ENCODE assay signal across 21 cellular contexts in the genomic region with DNA sequence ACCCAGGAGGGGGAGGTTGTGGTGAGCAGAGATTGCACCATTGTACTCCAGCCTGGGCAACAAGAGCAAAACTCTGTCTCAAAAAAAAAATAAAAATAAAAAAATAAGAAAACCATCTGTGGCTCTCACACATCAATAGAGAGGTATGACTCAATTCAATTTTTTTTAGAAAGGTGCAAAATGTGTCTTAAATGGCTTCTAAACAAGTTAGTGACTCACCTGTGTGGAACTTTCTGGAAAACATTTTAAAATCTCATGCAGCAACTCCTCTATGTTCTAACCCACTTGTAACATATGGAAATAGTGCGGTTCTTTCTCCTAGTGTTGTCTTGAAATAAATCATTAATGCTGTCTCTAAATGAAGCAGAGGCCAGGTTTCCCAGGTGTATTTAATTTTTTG. TPM values are rescaled to one million over a fixed set of nuclear protein-coding genes. Genes with fewer than 3 reads are reported as not detected.
DNase-seq lines count a peak whose midpoint lies in the region; ATAC-seq, FAIRE-seq and TF ChIP-seq lines count a peak whose summit lies in the region.
"Had no signal": no experiment of that assay in that cellular context is flagged by ENCODE, and none has a peak within 500 bp of the region (broad histone marks: within the 10 kb centered on the region; RNA-seq: fewer than 3 reads in every experiment).

No MANE protein-coding gene starts in this region.

- no peaks in the 10 kb centered on the region for H3K27me3 ChIP-seq in mammary epithelial cell (ENCODE audit: insufficient read depth, low read length)
- H3K27me3 ChIP-seq in endothelial cell of umbilical vein (ENCODE audit: control insufficient read depth in 2 of 2, insufficient read depth in 2 of 2, low read length in 2 of 2), result no peaks in the 10 kb centered on the region
- no peaks in the 10 kb centered on the region for H3K27me3 ChIP-seq in right cardiac atrium (ENCODE audit: control insufficient read depth, insufficient read depth)
- H3K27me3 ChIP-seq: BLaER1 had no signal

- H3K4me1 Mint-ChIP-seq in activated T-cell treated with anti-CD3 and anti-CD28 coated beads, Interleukin-2, amount 50 U/mL, for 72 hours (ENCODE audit: low read depth), result no peaks in the 10 kb centered on the region
- H3K4me1 Mint-ChIP-seq in activated T-cell treated with anti-CD3 and anti-CD28 coated beads, Interleukin-2, amount 50 U/mL, for 4 hours (ENCODE audit: low read depth), result no peaks in the 10 kb centered on the region
- H3K4me1 Mint-ChIP-seq: CD4-positive, CD25-positive, alpha-beta regulatory T cell; IgD-negative memory B cell had no signal

- no peak overlapping the region for H3K4me3 Mint-ChIP-seq in activated T-cell treated with anti-CD3 and anti-CD28 coated beads, Interleukin-2, amount 50 U/mL, for 72 hours
- no peak overlapping the region for H3K4me3 Mint-ChIP-seq in activated T-cell treated with anti-CD3 and anti-CD28 coated beads, Interleukin-2, amount 50 U/mL, for 4 hours
- H3K4me3 Mint-ChIP-seq: CD4-positive, CD25-positive, alpha-beta regulatory T cell; H9; IgD-negative memory B cell had no signal

- in situ Hi-C loops in mammary epithelial cell (cut with MboI; ENCODE audit: low sequenced_read_pairs in 2 of 2), result no loop called here

- H3K36me3 ChIP-seq in mammary epithelial cell (ENCODE audit: insufficient read depth, low read length) (no peaks in the 10 kb centered on the region), endothelial cell of umbilical vein (ENCODE audit: control insufficient read depth in 2 of 2, extremely low read depth in 1 of 2, insufficient read depth in 2 of 2, low read length in 2 of 2) (no peaks in the 10 kb centered on the region)
- H3K36me3 ChIP-seq: BLaER1 had no signal

- H3K4me3 ChIP-seq in mammary epithelial cell (replicated peaks in 1 of 3; ENCODE audit: insufficient read depth in 1 of 3, low read depth in 2 of 3, low read length in 3 of 3), result no peak overlapping the region
- no peak overlapping the region for H3K4me3 ChIP-seq in endothelial cell of umbilical vein (replicated peaks in 1 of 3; ENCODE audit: insufficient read depth in 1 of 3, low read depth in 1 of 3, low read length in 3 of 3)
- no peak overlapping the region for H3K4me3 ChIP-seq in right cardiac atrium (ENCODE audit: low read length)
- H3K4me3 ChIP-seq: BLaER1, GM12878 had no signal

- H2AFZ ChIP-seq in mammary epithelial cell (ENCODE audit: low read depth, low read length) (no peak overlapping the region), endothelial cell of umbilical vein (ENCODE audit: low read depth, low read length) (no peak overlapping the region)

- POLR2A ChIA-PET in endothelial cell of umbilical vein (lab: Charles Lee), result interaction anchor here (0.7 kb wide), 1 partner anchor 736 kb away, joined by 3 read pairs; no protein-coding TSS in a partner anchor

- CTCF ChIA-PET in mammary epithelial cell (lab: Charles Lee; ENCODE audit: low non-redundant PET) (no interaction called here), endothelial cell of umbilical vein (lab: Charles Lee) (interaction anchor here (1.4 kb wide), 1 partner anchor 10 kb away, joined by 3 read pairs; a partner anchor contains a TSS)

- H3K27ac Mint-ChIP-seq in activated T-cell treated with anti-CD3 and anti-CD28 coated beads, Interleukin-2, amount 50 U/mL, for 72 hours, result no peak overlapping the region
- H3K27ac Mint-ChIP-seq: CD4-positive, CD25-positive, alpha-beta regulatory T cell; H9; IgD-negative memory B cell had no signal

- no peaks in the 10 kb centered on the region for H4K20me1 ChIP-seq in mammary epithelial cell (ENCODE audit: insufficient read depth, low read length)
- H4K20me1 ChIP-seq in endothelial cell of umbilical vein (replicated peaks; ENCODE audit: control insufficient read depth, extremely low read depth, insufficient read depth, low read length), result no peaks in the 10 kb centered on the region
- H4K20me1 ChIP-seq: BLaER1 had no signal

- dilution Hi-C loops in mammary epithelial cell (cut with HindIII; ENCODE audit: low sequenced_read_pairs), result no loop called here
- dilution Hi-C loops in endothelial cell of umbilical vein (cut with MboI; ENCODE audit: extremely low pct_ligation_motif_present, low sequenced_read_pairs), result no loop called here

- TF ChIP-seq POLR2A in endothelial cell of umbilical vein (IDR thresholded peaks at IDR 0.05; ENCODE audit: low read depth, low read length), result no peak

- FAIRE-seq in endothelial cell of umbilical vein (lab: Jason Lieb, UNC), result peak; percentile 12
- FAIRE-seq: GM12878, GM18507 had no signal

- H3K27me3 Mint-ChIP-seq in activated T-cell treated with anti-CD3 and anti-CD28 coated beads, Interleukin-2, amount 50 U/mL, for 72 hours (ENCODE audit: low read depth), result peaks cover 27% of the 10 kb centered on the region
- peaks cover 5% of the 10 kb centered on the region for H3K27me3 Mint-ChIP-seq in activated T-cell treated with anti-CD3 and anti-CD28 coated beads, Interleukin-2, amount 50 U/mL, for 4 hours (ENCODE audit: low read depth)

- intact Hi-C loops in mammary epithelial cell (cut with micrococcal nuclease), result no loop called here
- intact Hi-C loops in endothelial cell of umbilical vein (cut with micrococcal nuclease), result loop anchor here (1.0 to 5.0 kb wide), 4 partner anchors 10 to 228 kb away; a partner anchor contains a TSS
- intact Hi-C loops in right cardiac atrium (cut with DNase I), result no loop called here

- H3K36me3 Mint-ChIP-seq in activated T-cell treated with anti-CD3 and anti-CD28 coated beads, Interleukin-2, amount 50 U/mL, for 72 hours (ENCODE audit: insufficient read depth in 2 of 2), result no peaks in the 10 kb centered on the region
- H3K36me3 Mint-ChIP-seq in activated T-cell treated with anti-CD3 and anti-CD28 coated beads, Interleukin-2, amount 50 U/mL, for 4 hours (ENCODE audit: insufficient read depth), result no peaks in the 10 kb centered on the region
- H3K36me3 Mint-ChIP-seq: CD4-positive, CD25-positive, alpha-beta regulatory T cell; IgD-negative memory B cell had no signal

- peaks cover 0 to 2% of the 10 kb centered on the region in 2 donors for H3K9me3 Mint-ChIP-seq in activated T-cell treated with anti-CD3 and anti-CD28 coated beads, Interleukin-2, amount 50 U/mL, for 72 hours
- no peaks in the 10 kb centered on the region for H3K9me3 Mint-ChIP-seq in activated T-cell treated with anti-CD3 and anti-CD28 coated beads, Interleukin-2, amount 50 U/mL, for 4 hours
- H3K9me3 Mint-ChIP-seq: CD4-positive, CD25-positive, alpha-beta regulatory T cell; IgD-negative memory B cell had no signal

- no peak overlapping the region for H3K4me2 ChIP-seq in mammary epithelial cell (ENCODE audit: insufficient read depth, low read depth, low read length)
- peak overlapping the region; percentile 53 for H3K4me2 ChIP-seq in endothelial cell of umbilical vein (ENCODE audit: insufficient read depth, low read length)
- H3K4me2 ChIP-seq: BLaER1 had no signal

- TF ChIP-seq CTCF in mammary epithelial cell (conservative IDR thresholded peaks at IDR 0.05 in 1 of 2, IDR thresholded peaks at IDR 0.05 in 1 of 2; ENCODE audit: extremely low read depth in 1 of 2, insufficient read depth in 1 of 2, low read depth in 1 of 2, low read length in 2 of 2), result no peak
- no peak for TF ChIP-seq CTCF in endothelial cell of umbilical vein (IDR thresholded peaks at IDR 0.05; ENCODE audit: extremely low read depth in 1 of 2, insufficient read depth in 1 of 2, low read depth in 1 of 2, low read length in 2 of 2)

- BruUV-seq in mammary epithelial cell (replicated peaks; lab: Mats Ljungman, UMichigan) (no TSS peak), endothelial cell of umbilical vein (replicated peaks; lab: Mats Ljungman, UMichigan) (no TSS peak)

- 100% methylated on average over 1 of the region's 1 CpG for WGBS in mammary epithelial cell (ENCODE audit: low coverage, missing lambda C conversion rate)
- WGBS in right cardiac atrium, result 97% methylated on average over 1 of the region's 1 CpG

- H3K27ac ChIP-seq in mammary epithelial cell (ENCODE audit: insufficient read depth, low read depth, low read length) (no peak overlapping the region), endothelial cell of umbilical vein (ENCODE audit: insufficient read depth, low read depth, low read length) (peak overlapping the region; percentile 96), right cardiac atrium (ENCODE audit: low read length) (no peak overlapping the region)
- H3K27ac ChIP-seq: BLaER1 had no signal

- peaks cover 7% of the 10 kb centered on the region for H3K4me1 ChIP-seq in mammary epithelial cell (ENCODE audit: insufficient read depth, low read length)
- peaks cover 25% of the 10 kb centered on the region for H3K4me1 ChIP-seq in endothelial cell of umbilical vein (ENCODE audit: control insufficient read depth, extremely low read depth, insufficient read depth, low read length)
- H3K4me1 ChIP-seq in right cardiac atrium (ENCODE audit: control insufficient read depth, insufficient read depth, low read length), result no peaks in the 10 kb centered on the region
- H3K4me1 ChIP-seq: BLaER1 had no signal

- H3K9ac ChIP-seq in mammary epithelial cell (ENCODE audit: insufficient read depth, low read length) (no peak overlapping the region), endothelial cell of umbilical vein (replicated peaks; ENCODE audit: extremely low read depth, insufficient read depth, low read length) (peak overlapping the region; percentile 65)
- H3K9ac ChIP-seq: BLaER1 had no signal

- H3K79me2 ChIP-seq in mammary epithelial cell (ENCODE audit: insufficient read depth, low read length) (no peaks in the 10 kb centered on the region), endothelial cell of umbilical vein (ENCODE audit: control insufficient read depth, insufficient read depth, low read length) (no peaks in the 10 kb centered on the region)

- H3K9me3 ChIP-seq in mammary epithelial cell (replicated peaks; ENCODE audit: insufficient read depth, low read length) (peaks cover 22% of the 10 kb centered on the region), endothelial cell of umbilical vein (replicated peaks; ENCODE audit: control insufficient read depth, insufficient read depth, low read length) (no peaks in the 10 kb centered on the region), right cardiac atrium (ENCODE audit: control insufficient read depth, low read length) (no peaks in the 10 kb centered on the region)

- ATAC-seq in activated T-cell treated with anti-CD3 and anti-CD28 coated beads, Interleukin-2, amount 50 U/mL, for 72 hours (replicated peaks in 1 of 2), result peak; percentile 12 to 37
- no peak for ATAC-seq in activated T-cell treated with anti-CD3 and anti-CD28 coated beads, Interleukin-2, amount 50 U/mL, for 4 hours
- ATAC-seq in HG03460 (IDR thresholded peaks at IDR 0.05; ENCODE audit: unreplicated experiment) (no peak), right cardiac atrium (no peak)
- ATAC-seq: GM12878 had no signal

- H3K9me1 ChIP-seq in endothelial cell of umbilical vein (replicated peaks; ENCODE audit: control insufficient read depth, extremely low read depth, insufficient read depth, low read length), result no peaks in the 10 kb centered on the region

- no peak for DNase-seq in activated T-cell treated with anti-CD3 and anti-CD28 coated beads, Interleukin-2, amount 50 U/mL, for 72 hours
- no peak for DNase-seq in activated T-cell treated with anti-CD3 and anti-CD28 coated beads, Interleukin-2, amount 50 U/mL, for 4 hours
- peak; percentile 17 for DNase-seq in mammary epithelial cell
- DNase-seq in endothelial cell of umbilical vein (ENCODE audit: low read depth, low spot score), result no peak
- DNase-seq in right cardiac atrium, result no peak
- DNase-seq in NCI-H1436 (lab: John Stamatoyannopoulos, UW), result no peak
- no peak for DNase-seq in middle frontal gyrus (ENCODE audit: extremely low spot score, low spot score)
- DNase-seq: 8988T; AML-193; Calu3; CD4-positive, CD25-positive, alpha-beta regulatory T cell; DMS 273 treated with DMSO at 0.1 percent for 48 hours; GOT3; H9 had no signal

RNA-seq across cellular contexts. Expression of a gene that starts 10.7 kb away (rescaled TPM):
- not detected for total RNA-seq in activated T-cell treated with anti-CD3 and anti-CD28 coated beads, Interleukin-2, amount 50 U/mL, for 72 hours
- total RNA-seq in activated T-cell treated with anti-CD3 and anti-CD28 coated beads, Interleukin-2, amount 50 U/mL, for 4 hours, result not detected
- total RNA-seq in mammary epithelial cell (not detected), endothelial cell of umbilical vein (28.2 and 29.3 TPM in 2 replicates), right cardiac atrium (10 to 100 TPM in 3 of 4 donors, 1 to 10 TPM in 1; 7.1 to 23.6 (median 13.9) TPM)
- polyA plus RNA-seq in mammary epithelial cell (not detected), endothelial cell of umbilical vein (12.0 and 17.2 TPM in 2 replicates), right cardiac atrium (5.2 TPM)
- polyA minus RNA-seq in mammary epithelial cell (not detected), endothelial cell of umbilical vein (17.5 and 19.1 TPM in 2 replicates)
- polyA plus RNA-seq in endothelial cell of umbilical vein (2011; cell fraction: cytosol; rRNA removed), result 8.3 and 9.0 TPM in 2 replicates
- polyA plus RNA-seq in endothelial cell of umbilical vein (2011; cell fraction: nucleus; rRNA removed), result 45.7 and 46.1 TPM in 2 replicates
- 6.4 and 17.5 TPM in 2 replicates for polyA plus RNA-seq in endothelial cell of umbilical vein (2012)
- polyA minus RNA-seq in endothelial cell of umbilical vein (2011; cell fraction: cytosol; rRNA and poly(A)+ RNA removed), result not detected
- polyA minus RNA-seq in endothelial cell of umbilical vein (2011; cell fraction: nucleus; rRNA and poly(A)+ RNA removed), result 37.5 and 40.7 TPM in 2 replicates
- total RNA-seq: Calu3, Daoy, GM12878, HT-29 had no signal
- polyA plus RNA-seq: CD4-positive, CD25-positive, alpha-beta regulatory T cell; IgD-negative memory B cell had no signal

Comparison
In these comparisons a context has a peak if more than half of its experiments do, and no peak if none do; other contexts are left out.
1. ATAC-seq: peak in activated T-cell treated with anti-CD3 and anti-CD28 coated beads, Interleukin-2, amount 50 U/mL, for 72 hours (2 of 2); none in activated T-cell treated with anti-CD3 and anti-CD28 coated beads, Interleukin-2, amount 50 U/mL, for 4 hours (0 of 2), HG03460 (single experiment) and right cardiac atrium (0 of 2).
2. RNA of a gene that starts 10.7 kb away (total RNA-seq): 28.2 to 29.3 TPM in endothelial cell of umbilical vein and 7.1 to 23.6 TPM in right cardiac atrium; not detected in activated T-cell treated with anti-CD3 and anti-CD28 coated beads, Interleukin-2, amount 50 U/mL, for 72 hours, not detected in activated T-cell treated with anti-CD3 and anti-CD28 coated beads, Interleukin-2, amount 50 U/mL, for 4 hours and not detected in mammary epithelial cell; every median in the first group is over 4 times any median in the second.